1 cellular context compared by ENCODE assay signal in the genomic region with DNA sequence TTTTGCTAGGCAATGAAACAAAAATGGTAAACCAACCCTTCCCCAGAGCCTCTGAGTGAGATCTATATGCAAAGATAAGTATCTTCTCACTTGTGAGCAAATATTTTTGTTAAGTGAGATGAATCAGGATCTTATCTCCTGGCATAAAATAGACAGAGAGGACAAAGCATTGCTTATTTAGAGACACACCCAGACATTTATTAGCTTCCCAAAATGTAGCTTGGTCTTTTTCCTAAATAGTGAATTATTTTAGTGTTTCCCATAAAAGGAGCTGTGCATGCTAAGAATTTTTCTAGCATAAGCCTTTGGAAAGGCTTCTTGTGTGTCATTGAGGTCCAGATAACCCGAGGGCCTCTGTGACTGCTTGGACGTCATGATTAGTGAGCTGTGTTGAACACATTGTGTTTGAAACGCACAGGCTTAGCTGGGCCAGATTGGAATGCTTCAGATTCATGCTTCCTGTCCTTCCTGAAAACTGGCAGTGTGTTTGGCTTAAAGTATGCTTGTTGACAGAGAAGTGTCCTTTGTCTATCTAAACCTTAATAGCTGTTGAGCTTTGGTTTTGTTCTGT.
A peak's percentile ranks its signal among the peaks of the same experiment; 100 is the strongest.
TF ChIP-seq lines count a peak whose summit lies in the region.

No MANE protein-coding gene starts in this region.

TF ChIP-seq in endothelial cell of umbilical vein, 7 proteins besides CTCF, POLR2A, EP300 and RAD21 (continued from another document):
- peak; percentile 39 for TF ChIP-seq FOS (IDR thresholded peaks at IDR 0.05; ENCODE audit: borderline replicate concordance, insufficient read depth, low read length)
- TF ChIP-seq EZH2 (IDR thresholded peaks at IDR 0.05; ENCODE audit: borderline replicate concordance, low read depth, low read length, severe bottlenecking), result no peak
- peak; percentile 81 for TF ChIP-seq GATA2 (IDR thresholded peaks at IDR 0.05; ENCODE audit: insufficient read depth, insufficient read length, low read depth, low read length)
- TF ChIP-seq JUN (IDR thresholded peaks at IDR 0.05; ENCODE audit: borderline replicate concordance, insufficient read depth, insufficient read length, low read depth), result peak; percentile 74
TF ChIP-seq in endothelial cell of umbilical vein: peak in this region for 4.
